8 cellular contexts compared by ENCODE assay signal in genomic region chr14:94689218-94689984, GRCh38.
DNase-seq lines count a peak whose midpoint lies in the region; ATAC-seq and TF ChIP-seq lines count a peak whose summit lies in the region.

No MANE protein-coding gene starts in this region.

- H3K27me3 ChIP-seq in GM06990 (replicated peaks; ENCODE audit: control insufficient read depth, insufficient read depth, low read length) (no peaks in the 10 kb centered on the region; the same call in 1 of the 2 replicates), PC-9 (ENCODE audit: insufficient read depth, low read depth) (peaks cover 14% of the 10 kb centered on the region; the same call in 1 of the 2 replicates)

- no peak overlapping the region for H3K27ac ChIP-seq in PC-9

- no peaks in the 10 kb centered on the region for H3K4me1 ChIP-seq in PC-9 (replicated peaks; ENCODE audit: insufficient read depth)

- H3K4me3 ChIP-seq in GM06990 (replicated peaks; ENCODE audit: low read depth, low read length) (no peak overlapping the region), PC-9 (no peak overlapping the region)

- ATAC-seq in HG03196 (IDR thresholded peaks at IDR 0.05; ENCODE audit: unreplicated experiment) (peak; percentile 78), GM19035 (IDR thresholded peaks at IDR 0.05; ENCODE audit: unreplicated experiment) (no peak)

- CTCF ChIA-PET in PC-9 (lab: Charles Lee) = no interaction called here

- no peak overlapping the region for H2AFZ ChIP-seq in PC-9

- no TSS peak for BruUV-seq in PC-9 (replicated peaks; lab: Mats Ljungman, UMichigan)

- intact Hi-C loops in PC-9 (cut with micrococcal nuclease; ENCODE audit: unreplicated experiment) = no loop called here
- intact Hi-C loops in head of caudate nucleus (cut with DNase I) = no loop called here

- no peaks in the 10 kb centered on the region for H4K20me1 ChIP-seq in PC-9 (ENCODE audit: insufficient read depth)

- H3K36me3 ChIP-seq in GM06990 (ENCODE audit: control insufficient read depth, insufficient read depth, low read length) = no peaks in the 10 kb centered on the region
- no peaks in the 10 kb centered on the region for H3K36me3 ChIP-seq in PC-9 (ENCODE audit: low read depth)

- no peak overlapping the region for H3K4me2 ChIP-seq in PC-9

- H3F3A ChIP-seq in PC-9 (ENCODE audit: insufficient read depth, low read depth) = no peaks in the 10 kb centered on the region

- no peaks in the 10 kb centered on the region for H3K9me3 ChIP-seq in PC-9 (ENCODE audit: insufficient read depth, low read depth)

- POLR2A ChIA-PET in PC-9 (lab: Charles Lee; ENCODE audit: unreplicated experiment) = no interaction called here

- no peaks in the 10 kb centered on the region for H3K9me2 ChIP-seq in PC-9 (ENCODE audit: insufficient read depth)

- DNase-seq in GM06990 (ENCODE audit: extremely low read depth, insufficient read length) (peak; percentile 48), PC-9 (peak in 1 of 2 experiments; percentile 18), head of caudate nucleus (peak; percentile 25 to 90 (median 74)), pons (ENCODE audit: low spot score) (peak; percentile 28), cortex of kidney (lab: John Stamatoyannopoulos, UW) (no peak)
- DNase-seq in activated naive CD4-positive, alpha-beta T cell (lab: John Stamatoyannopoulos, UW) = peak; percentile 5 to 24 (median 6)

- H3K79me2 ChIP-seq in PC-9 (ENCODE audit: low read depth) = no peaks in the 10 kb centered on the region

- peak; percentile 82 for TF ChIP-seq CTCF in GM06990 (IDR thresholded peaks at IDR 0.05; ENCODE audit: insufficient read depth, low read length, poor library complexity, severe bottlenecking)
- TF ChIP-seq CTCF in PC-9 (conservative IDR thresholded peaks at IDR 0.05) = peak; percentile 75
